In genomic region chr5:1230551-1230950, GRCh38 we compare ENCODE assay signal across 33 cellular contexts. TPM values are rescaled to one million over a fixed set of nuclear protein-coding genes. Genes with fewer than 3 reads are reported as not detected.
"Had no signal": no experiment of that assay in that cellular context is flagged by ENCODE, and none has a peak within 500 bp of the region (broad histone marks: within the 10 kb centered on the region; RNA-seq: fewer than 3 reads in every experiment).

No MANE protein-coding gene starts in this region.

- H3K4me1 ChIP-seq: colonic mucosa, esophagus squamous epithelium, heart right ventricle, left lung, lower lobe of right lung had no signal

- H3K4me3 Mint-ChIP-seq: dendritic cell treated with granulocyte-macrophage colony-stimulating factor and Interleukin-4, amounts not matched to agents 40 ng/mL and 50 ng/mL, for 4 days; effector memory CD8-positive, alpha-beta T cell; endodermal cell; mesothelial cell of epicardium; naive B cell had no signal

- ATAC-seq: effector memory CD8-positive, alpha-beta T cell; esophagus mucosa; gastrocnemius medialis; left cardiac atrium; left lung; left ventricle myocardium superior; lower lobe of right lung; mucosa of descending colon had no signal

- H3K4me3 ChIP-seq: colonic mucosa, esophagus squamous epithelium, gastrocnemius medialis, heart right ventricle, left lung, lower lobe of right lung, mucosa of descending colon had no signal

- H3K36me3 ChIP-seq: colonic mucosa, esophagus squamous epithelium, gastrocnemius medialis, heart right ventricle, left lung, lower lobe of right lung had no signal

- H3K9me3 Mint-ChIP-seq: endodermal cell had no signal

- H3K9me3 ChIP-seq: colonic mucosa, gastrocnemius medialis, lower lobe of right lung had no signal

- DNase-seq: colonic mucosa; cortex of kidney; effector CD8-positive, alpha-beta T cell; effector memory CD8-positive, alpha-beta T cell; endodermal cell; erythroblast; esophagus squamous epithelium; foreskin fibroblast; foreskin melanocyte; gastrocnemius medialis; glutamatergic neuron; head of caudate nucleus; heart right ventricle; hippocampal formation; left cardiac atrium; left lung; left ventricle myocardium superior; lower lobe of right lung; mesenchymal stem cell; mucosa of descending colon; naive B cell had no signal

- H3K27ac ChIP-seq: colonic mucosa, epithelial cell of prostate, esophagus squamous epithelium, gastrocnemius medialis, heart right ventricle, left lung, lower lobe of right lung had no signal

- H3K27me3 ChIP-seq: colonic mucosa had no signal

- H3K36me3 Mint-ChIP-seq: mesothelial cell of epicardium had no signal

- H3K27ac Mint-ChIP-seq: dendritic cell treated with granulocyte-macrophage colony-stimulating factor and Interleukin-4, amounts not matched to agents 40 ng/mL and 50 ng/mL, for 4 days; effector memory CD8-positive, alpha-beta T cell; endodermal cell; mesothelial cell of epicardium; naive B cell had no signal

- H3K4me1 Mint-ChIP-seq: endodermal cell, mesothelial cell of epicardium had no signal

RNA-seq across cellular contexts. Expression of gene SLC6A18, which starts 5.4 kb away (rescaled TPM):
- total RNA-seq: dermis microvascular lymphatic vessel endothelial cell, endodermal cell, esophagus mucosa, esophagus squamous epithelium, gastrocnemius medialis, glomerular endothelial cell, heart right ventricle, kidney epithelial cell, left cardiac atrium, left lung, left ventricle myocardium superior, lower leg skin, lower lobe of right lung, lung microvascular endothelial cell, mesenteric fat pad, mesothelial cell of epicardium, myocyte had no signal
- polyA plus RNA-seq: heart right ventricle, keratinocyte had no signal

RNA-seq across cellular contexts. Expression of gene SLC6A19, which starts 29.2 kb away (rescaled TPM):
- total RNA-seq: dermis microvascular lymphatic vessel endothelial cell, esophagus mucosa, esophagus squamous epithelium, glomerular endothelial cell, kidney epithelial cell, left cardiac atrium, left lung, left ventricle myocardium superior, lower leg skin, lower lobe of right lung, lung microvascular endothelial cell, mesothelial cell of epicardium, myocyte had no signal
- polyA plus RNA-seq: heart right ventricle, keratinocyte had no signal
